In the genomic region with DNA sequence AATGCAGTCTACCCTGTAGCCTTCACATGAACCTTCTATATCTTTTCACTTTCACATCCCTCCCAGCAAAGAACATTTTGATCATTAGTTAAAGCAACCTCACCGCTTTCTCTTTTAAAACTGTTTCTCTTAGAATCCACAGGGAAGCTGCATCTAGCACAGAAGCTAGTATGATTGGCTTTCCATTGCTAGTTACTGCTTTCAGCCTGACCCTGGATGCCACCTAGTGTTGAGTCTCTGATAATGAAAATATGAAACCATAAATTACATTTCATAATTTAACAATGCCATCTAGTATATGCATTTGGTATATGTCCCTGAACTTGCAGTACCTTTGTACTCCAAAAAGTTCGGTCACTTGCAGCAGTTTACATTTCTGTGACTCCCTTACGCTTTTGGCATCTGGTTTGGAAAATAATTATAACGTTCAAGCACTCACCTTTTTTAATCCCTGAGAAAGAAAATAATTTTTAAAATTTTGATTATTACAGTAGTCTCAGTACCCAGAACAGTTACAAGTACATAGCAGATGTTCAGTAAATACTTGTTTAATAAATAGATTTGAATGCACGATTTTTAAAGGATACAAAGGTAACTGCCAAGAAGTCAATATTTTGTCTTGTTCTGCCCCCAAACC, we compare ENCODE assay signal across 8 cellular contexts. TPM values are rescaled to one million over a fixed set of nuclear protein-coding genes. Genes with fewer than 3 reads are reported as not detected.
DNase-seq lines count a peak whose midpoint lies in the region; ATAC-seq and TF ChIP-seq lines count a peak whose summit lies in the region.

No MANE protein-coding gene starts in this region.

- H3K9me3 Mint-ChIP-seq in activated naive CD4-positive, alpha-beta T cell treated with anti-CD3 and anti-CD28 coated beads, Interleukin-2, amount 10 ng/mL, durations not matched to agents 7 days and 5 days = no peaks in the 10 kb centered on the region
- no peaks in the 10 kb centered on the region for H3K9me3 Mint-ChIP-seq in activated T-helper 1 cell treated with anti-CD3 and anti-CD28 coated beads, Interleukin-12 subunit alpha, Interleukin-12 subunit beta, Interleukin-2, Interleukin-4 antibody, amounts not matched to agents 30 ng/mL and 10 ng/mL and 1 ng/mL, durations not matched to agents 14 hours and 24 hours and 36 hours

- intact Hi-C loops in psoas muscle (cut with DNase I) = loop anchor here (1.0 to 2.0 kb wide), 2 partner anchors 114 to 115 kb away; no protein-coding TSS in a partner anchor
- intact Hi-C loops in activated T-helper 1 cell treated with anti-CD3 and anti-CD28 coated beads, Interleukin-12 subunit alpha, Interleukin-12 subunit beta, Interleukin-2, Interleukin-4 antibody, amounts not matched to agents 30 ng/mL and 10 ng/mL and 1 ng/mL, durations not matched to agents 14 hours and 24 hours and 36 hours (cut with micrococcal nuclease) = loop anchor here (1.0 kb wide), 1 partner anchor 114 kb away; no protein-coding TSS in a partner anchor

- H3K4me1 Mint-ChIP-seq in activated naive CD4-positive, alpha-beta T cell treated with anti-CD3 and anti-CD28 coated beads, Interleukin-2, amount 10 ng/mL, durations not matched to agents 7 days and 5 days = peaks cover 2% of the 10 kb centered on the region
- H3K4me1 Mint-ChIP-seq in activated T-helper 1 cell treated with anti-CD3 and anti-CD28 coated beads, Interleukin-12 subunit alpha, Interleukin-12 subunit beta, Interleukin-2, Interleukin-4 antibody, amounts not matched to agents 30 ng/mL and 10 ng/mL and 1 ng/mL, durations not matched to agents 14 hours and 24 hours and 36 hours (ENCODE audit: low read depth) = peaks cover 5% of the 10 kb centered on the region

- DNase-seq in DMS153 (lab: John Stamatoyannopoulos, UW) (peak; percentile 54), NCI-H226 (peak; percentile 31), glomerular visceral epithelial cell (ENCODE audit: extremely low spot score) (peak; percentile 55), psoas muscle (no peak)
- peak; percentile 52 for DNase-seq in activated naive CD4-positive, alpha-beta T cell treated with anti-CD3 and anti-CD28 coated beads, Interleukin-2, amount 10 ng/mL, durations not matched to agents 7 days and 5 days
- DNase-seq in activated T-helper 1 cell treated with anti-CD3 and anti-CD28 coated beads, Interleukin-12 subunit alpha, Interleukin-12 subunit beta, Interleukin-2, Interleukin-4 antibody, amounts not matched to agents 30 ng/mL and 10 ng/mL and 1 ng/mL, durations not matched to agents 14 hours and 24 hours and 36 hours (ENCODE audit: low spot score) = no peak

- H3K4me3 Mint-ChIP-seq in activated naive CD4-positive, alpha-beta T cell treated with anti-CD3 and anti-CD28 coated beads, Interleukin-2, amount 10 ng/mL, durations not matched to agents 7 days and 5 days = no peak overlapping the region
- H3K4me3 Mint-ChIP-seq in activated T-helper 1 cell treated with anti-CD3 and anti-CD28 coated beads, Interleukin-12 subunit alpha, Interleukin-12 subunit beta, Interleukin-2, Interleukin-4 antibody, amounts not matched to agents 30 ng/mL and 10 ng/mL and 1 ng/mL, durations not matched to agents 14 hours and 24 hours and 36 hours = no peak overlapping the region

- no peaks in the 10 kb centered on the region for H3K9me3 ChIP-seq in psoas muscle

- no peaks in the 10 kb centered on the region for H3K27me3 Mint-ChIP-seq in activated naive CD4-positive, alpha-beta T cell treated with anti-CD3 and anti-CD28 coated beads, Interleukin-2, amount 10 ng/mL, durations not matched to agents 7 days and 5 days
- H3K27me3 Mint-ChIP-seq in activated T-helper 1 cell treated with anti-CD3 and anti-CD28 coated beads, Interleukin-12 subunit alpha, Interleukin-12 subunit beta, Interleukin-2, Interleukin-4 antibody, amounts not matched to agents 30 ng/mL and 10 ng/mL and 1 ng/mL, durations not matched to agents 14 hours and 24 hours and 36 hours (ENCODE audit: insufficient read depth) = no peaks in the 10 kb centered on the region

- H3K27ac Mint-ChIP-seq in activated naive CD4-positive, alpha-beta T cell treated with anti-CD3 and anti-CD28 coated beads, Interleukin-2, amount 10 ng/mL, durations not matched to agents 7 days and 5 days = no peak overlapping the region
- H3K27ac Mint-ChIP-seq in activated T-helper 1 cell treated with anti-CD3 and anti-CD28 coated beads, Interleukin-12 subunit alpha, Interleukin-12 subunit beta, Interleukin-2, Interleukin-4 antibody, amounts not matched to agents 30 ng/mL and 10 ng/mL and 1 ng/mL, durations not matched to agents 14 hours and 24 hours and 36 hours = no peak overlapping the region

- TF ChIP-seq CTCF in psoas muscle (IDR thresholded peaks at IDR 0.05) = peak; percentile 79

- WGBS in psoas muscle, 3 donors = 65 to 78% (median 70%) methylated on average over 5 of the region's 5 CpGs

- CTCF ChIA-PET in activated naive CD4-positive, alpha-beta T cell treated with anti-CD3 and anti-CD28 coated beads, Interleukin-2, amount 10 ng/mL, durations not matched to agents 7 days and 5 days (lab: Charles Lee) = interaction anchor here (0.6 to 7.7 kb wide), 17 partner anchors 9 to 216 kb away, joined by 3 to 148 read pairs (median 4); partner anchors contain the start of genes CISD1 and IPMK

- H3K4me1 ChIP-seq in psoas muscle = no peaks in the 10 kb centered on the region

- no peaks in the 10 kb centered on the region for H3K27me3 ChIP-seq in psoas muscle (ENCODE audit: insufficient read depth in 3 of 3, low read length in 2 of 3)

- H3K27ac ChIP-seq in psoas muscle = no peak overlapping the region

- ATAC-seq in GM18907 (IDR thresholded peaks at IDR 0.05; ENCODE audit: unreplicated experiment) (peak; percentile 89), HG03064 (IDR thresholded peaks at IDR 0.05; ENCODE audit: low read depth, unreplicated experiment) (peak; percentile 65), psoas muscle (peak in 3 of 4 donors; percentile 65 to 89 (median 78))

- H3K36me3 Mint-ChIP-seq in activated naive CD4-positive, alpha-beta T cell treated with anti-CD3 and anti-CD28 coated beads, Interleukin-2, amount 10 ng/mL, durations not matched to agents 7 days and 5 days = peaks cover 8% of the 10 kb centered on the region
- peaks cover 7% of the 10 kb centered on the region for H3K36me3 Mint-ChIP-seq in activated T-helper 1 cell treated with anti-CD3 and anti-CD28 coated beads, Interleukin-12 subunit alpha, Interleukin-12 subunit beta, Interleukin-2, Interleukin-4 antibody, amounts not matched to agents 30 ng/mL and 10 ng/mL and 1 ng/mL, durations not matched to agents 14 hours and 24 hours and 36 hours (ENCODE audit: low read depth)

- no peak overlapping the region for H3K4me3 ChIP-seq in psoas muscle

- H3K36me3 ChIP-seq in psoas muscle (ENCODE audit: insufficient read depth in 1 of 2, low read depth in 1 of 2) = peaks cover 0 to 33% of the 10 kb centered on the region in 2 donors

RNA-seq across cellular contexts. Expression of gene CISD1, which starts 22.7 kb away (rescaled TPM):
- 100 to 1,000 TPM in 3 of 4 donors, 10 to 100 TPM in 1; 64.5 to 134 (median 112) TPM for total RNA-seq in psoas muscle
- polyA plus RNA-seq in psoas muscle = 10 to 100 TPM; 87.7 to 95.3 (median 89.1) TPM
- total RNA-seq in activated T-helper 1 cell treated with anti-CD3 and anti-CD28 coated beads, Interleukin-12 subunit alpha, Interleukin-12 subunit beta, Interleukin-2, Interleukin-4 antibody, amounts not matched to agents 30 ng/mL and 10 ng/mL and 1 ng/mL, durations not matched to agents 14 hours and 24 hours and 36 hours = 50.4 and 56.0 TPM in 2 replicates

RNA-seq across cellular contexts. Expression of gene IPMK, which starts 24.0 kb away (rescaled TPM):
- 10 to 100 TPM in 1 of 4 donors, 1 to 10 TPM in 3; 3.7 to 10.8 (median 4.4) TPM for total RNA-seq in psoas muscle
- 1 to 10 TPM; 2.3 to 5.6 (median 2.6) TPM for polyA plus RNA-seq in psoas muscle
- total RNA-seq in activated T-helper 1 cell treated with anti-CD3 and anti-CD28 coated beads, Interleukin-12 subunit alpha, Interleukin-12 subunit beta, Interleukin-2, Interleukin-4 antibody, amounts not matched to agents 30 ng/mL and 10 ng/mL and 1 ng/mL, durations not matched to agents 14 hours and 24 hours and 36 hours = 6.5 and 7.1 TPM in 2 replicates

RNA-seq across cellular contexts. Expression of gene UBE2D1, which starts 43.1 kb away (rescaled TPM):
- total RNA-seq in psoas muscle = 100 to 1,000 TPM in 1 of 4 donors, 10 to 100 TPM in 3; 36.6 to 115 (median 46.6) TPM
- 100 to 1,000 TPM in 2 of 3 donors, 10 to 100 TPM in 1; 23.8 to 120 (median 104) TPM for polyA plus RNA-seq in psoas muscle
- total RNA-seq in activated T-helper 1 cell treated with anti-CD3 and anti-CD28 coated beads, Interleukin-12 subunit alpha, Interleukin-12 subunit beta, Interleukin-2, Interleukin-4 antibody, amounts not matched to agents 30 ng/mL and 10 ng/mL and 1 ng/mL, durations not matched to agents 14 hours and 24 hours and 36 hours = 17.9 and 19.6 TPM in 2 replicates

Comparison
In these comparisons a context has a peak if more than half of its experiments do, and no peak if none do; other contexts are left out.
1. DNase-seq: peak in DMS153 (single experiment), NCI-H226 (single experiment), activated naive CD4-positive, alpha-beta T cell treated with anti-CD3 and anti-CD28 coated beads, Interleukin-2, amount 10 ng/mL, durations not matched to agents 7 days and 5 days (single experiment) and glomerular visceral epithelial cell (single experiment); none in psoas muscle (0 of 2) and activated T-helper 1 cell treated with anti-CD3 and anti-CD28 coated beads, Interleukin-12 subunit alpha, Interleukin-12 subunit beta, Interleukin-2, Interleukin-4 antibody, amounts not matched to agents 30 ng/mL and 10 ng/mL and 1 ng/mL, durations not matched to agents 14 hours and 24 hours and 36 hours (single experiment).
2. Peak in every context shown above with its lines, with median percentiles within 50 percentile points of each other: ATAC-seq.